In the genomic region with DNA sequence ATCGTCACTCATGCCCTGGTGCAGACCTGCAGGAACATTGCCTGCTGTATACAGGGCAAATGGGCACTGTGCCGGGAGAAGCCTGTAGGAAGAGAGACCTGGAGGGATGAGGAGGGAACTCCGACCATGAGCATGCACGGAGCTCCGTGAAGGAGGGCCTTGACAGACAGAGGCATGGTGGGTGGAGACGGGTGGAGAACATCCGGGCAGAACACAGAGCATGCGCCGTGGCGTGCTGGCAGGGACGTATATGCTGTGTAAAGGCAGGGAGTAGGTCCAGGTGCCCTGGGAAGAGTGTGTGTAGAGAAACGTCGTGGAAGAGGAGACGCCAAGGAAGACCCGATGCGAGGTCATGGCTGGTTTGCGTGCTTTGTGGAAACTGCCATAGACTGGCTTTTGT, we compare ENCODE assay signal across 34 cellular contexts.
"Had no signal": no experiment of that assay in that cellular context is flagged by ENCODE, and none has a peak within 500 bp of the region (broad histone marks: within the 10 kb centered on the region; RNA-seq: fewer than 3 reads in every experiment).

No MANE protein-coding gene starts in this region.

- H3K4me3 ChIP-seq: adrenal gland, body of pancreas, esophagus muscularis mucosa, gastrocnemius medialis had no signal

- DNase-seq: activated B cell treated with CpG ODN at 0.5 μM for 24 hours; activated CD4-positive, alpha-beta T cell treated with anti-CD3 and anti-CD28 coated beads for 48 hours; activated CD4-positive, alpha-beta T cell treated with anti-CD3 and anti-CD28 coated beads, Interleukin-2, amount 50 U/mL, for 1 hour; activated CD4-positive, alpha-beta T cell treated with anti-CD3 and anti-CD28 coated beads, Interleukin-2, amount 50 U/mL, for 48 hours; activated CD8-positive, alpha-beta memory T cell treated with anti-CD3 and anti-CD28 coated beads for 24 hours; activated CD8-positive, alpha-beta T cell treated with anti-CD3 and anti-CD28 coated beads for 36 hours; activated effector memory CD4-positive, alpha-beta T cell treated with anti-CD3 and anti-CD28 coated beads, Interleukin-2, amount 50 U/mL, for 16 hours; activated naive CD4-positive, alpha-beta T cell treated with anti-CD3 and anti-CD28 coated beads for 36 hours; activated naive CD8-positive, alpha-beta T cell treated with anti-CD3 and anti-CD28 coated beads for 36 hours; activated naive CD8-positive, alpha-beta T cell treated with anti-CD3 and anti-CD28 coated beads, Interleukin-2, amount 50 U/mL, for 24 hours; activated T-cell treated with anti-CD3 and anti-CD28 coated beads, Interleukin-2, amount 50 U/mL, for 1 hour; activated T-cell treated with anti-CD3 and anti-CD28 coated beads, Interleukin-2, amount 50 U/mL, for 48 hours; adrenal gland; amygdala; aorta; body of pancreas; caudate nucleus; cortex of kidney; dermis blood vessel endothelial cell; effector CD4-positive, alpha-beta T cell; effector memory CD8-positive, alpha-beta T cell; erythroblast; foreskin keratinocyte; gastrocnemius medialis; glutamatergic neuron; T-helper 17 cell; T1000; WERI-Rb-1 had no signal

- H3K27ac Mint-ChIP-seq: activated B cell treated with CpG ODN at 0.5 μM for 24 hours; activated CD8-positive, alpha-beta T cell treated with anti-CD3 and anti-CD28 coated beads for 36 hours; activated naive CD4-positive, alpha-beta T cell treated with anti-CD3 and anti-CD28 coated beads for 36 hours; activated naive CD4-positive, alpha-beta T cell treated with anti-CD3 and anti-CD28 coated beads, Interleukin-2, amount 50 U/mL, for 24 hours; activated naive CD8-positive, alpha-beta T cell treated with anti-CD3 and anti-CD28 coated beads for 36 hours; activated naive CD8-positive, alpha-beta T cell treated with anti-CD3 and anti-CD28 coated beads, Interleukin-2, amount 50 U/mL, for 24 hours; activated T-helper 1 cell treated with anti-CD3 and anti-CD28 coated beads, Interleukin-12 subunit alpha, Interleukin-12 subunit beta, Interleukin-2, Interleukin-4 antibody, amounts not matched to agents 30 ng/mL and 10 ng/mL and 1 ng/mL, durations not matched to agents 14 hours and 24 hours and 36 hours; activated T-helper 2 cell treated with anti-CD3 and anti-CD28 coated beads, Interferon-gamma antibody, Interleukin-2, Interleukin-4, amounts not matched to agents 10 μg/mL and 5 μg/mL and 100 μg/mL, durations not matched to agents 14 hours and 24 hours and 36 hours; T-helper 2 cell treated with Interferon-gamma antibody and Interleukin-4, amounts not matched to agents 5 μg/mL and 100 μg/mL, for 36 hours had no signal

- H3K4me1 Mint-ChIP-seq: activated B cell treated with CpG ODN at 0.5 μM for 24 hours; activated naive CD8-positive, alpha-beta T cell treated with anti-CD3 and anti-CD28 coated beads for 36 hours; activated naive CD8-positive, alpha-beta T cell treated with anti-CD3 and anti-CD28 coated beads, Interleukin-2, amount 50 U/mL, for 24 hours had no signal

- ATAC-seq: activated CD4-positive, CD25-positive, alpha-beta regulatory T cell treated with anti-CD3 and anti-CD28 coated beads, Interleukin-2, amount 50 U/mL, for 24 hours; activated CD8-positive, alpha-beta T cell treated with anti-CD3 and anti-CD28 coated beads for 36 hours; activated naive CD8-positive, alpha-beta T cell treated with anti-CD3 and anti-CD28 coated beads, Interleukin-2, amount 50 U/mL, for 24 hours; body of pancreas; effector memory CD8-positive, alpha-beta T cell; foreskin keratinocyte; gastrocnemius medialis; T-helper 17 cell had no signal

- H3K27me3 ChIP-seq: adrenal gland, body of pancreas, foreskin keratinocyte, gastrocnemius medialis had no signal

- H3K27ac ChIP-seq: adrenal gland, body of pancreas, esophagus muscularis mucosa, foreskin keratinocyte, gastrocnemius medialis, WERI-Rb-1 had no signal

- H3K27me3 Mint-ChIP-seq: activated B cell treated with CpG ODN at 0.5 μM for 24 hours; activated CD8-positive, alpha-beta T cell treated with anti-CD3 and anti-CD28 coated beads for 36 hours; activated naive CD4-positive, alpha-beta T cell treated with anti-CD3 and anti-CD28 coated beads, Interleukin-2, amount 50 U/mL, for 24 hours; activated naive CD8-positive, alpha-beta T cell treated with anti-CD3 and anti-CD28 coated beads for 36 hours; activated naive CD8-positive, alpha-beta T cell treated with anti-CD3 and anti-CD28 coated beads, Interleukin-2, amount 50 U/mL, for 24 hours; effector memory CD8-positive, alpha-beta T cell; T-helper 17 cell had no signal

- H3K36me3 ChIP-seq: adrenal gland, esophagus muscularis mucosa, gastrocnemius medialis, WERI-Rb-1 had no signal

- H3K9me3 Mint-ChIP-seq: activated B cell treated with CpG ODN at 0.5 μM for 24 hours; activated CD8-positive, alpha-beta T cell treated with anti-CD3 and anti-CD28 coated beads for 36 hours; activated naive CD4-positive, alpha-beta T cell treated with anti-CD3 and anti-CD28 coated beads for 36 hours; activated naive CD4-positive, alpha-beta T cell treated with anti-CD3 and anti-CD28 coated beads, Interleukin-2, amount 50 U/mL, for 24 hours; activated naive CD8-positive, alpha-beta T cell treated with anti-CD3 and anti-CD28 coated beads for 36 hours; activated naive CD8-positive, alpha-beta T cell treated with anti-CD3 and anti-CD28 coated beads, Interleukin-2, amount 50 U/mL, for 24 hours; activated T-helper 1 cell treated with anti-CD3 and anti-CD28 coated beads, Interleukin-12 subunit alpha, Interleukin-12 subunit beta, Interleukin-2, Interleukin-4 antibody, amounts not matched to agents 30 ng/mL and 10 ng/mL and 1 ng/mL, durations not matched to agents 14 hours and 24 hours and 36 hours; effector memory CD8-positive, alpha-beta T cell had no signal

- H3K4me3 Mint-ChIP-seq: activated B cell treated with CpG ODN at 0.5 μM for 24 hours; activated CD8-positive, alpha-beta T cell treated with anti-CD3 and anti-CD28 coated beads for 36 hours; activated naive CD4-positive, alpha-beta T cell treated with anti-CD3 and anti-CD28 coated beads for 36 hours; activated naive CD4-positive, alpha-beta T cell treated with anti-CD3 and anti-CD28 coated beads, Interleukin-2, amount 50 U/mL, for 24 hours; activated naive CD8-positive, alpha-beta T cell treated with anti-CD3 and anti-CD28 coated beads for 36 hours; activated naive CD8-positive, alpha-beta T cell treated with anti-CD3 and anti-CD28 coated beads, Interleukin-2, amount 50 U/mL, for 24 hours; activated T-helper 1 cell treated with anti-CD3 and anti-CD28 coated beads, Interleukin-12 subunit alpha, Interleukin-12 subunit beta, Interleukin-2, Interleukin-4 antibody, amounts not matched to agents 30 ng/mL and 10 ng/mL and 1 ng/mL, durations not matched to agents 14 hours and 24 hours and 36 hours; effector memory CD8-positive, alpha-beta T cell; T-helper 17 cell; T-helper 2 cell treated with Interferon-gamma antibody and Interleukin-4, amounts not matched to agents 5 μg/mL and 100 μg/mL, for 36 hours had no signal

- H3K4me1 ChIP-seq: adrenal gland, body of pancreas, esophagus muscularis mucosa, foreskin keratinocyte, gastrocnemius medialis had no signal

- H3K9me3 ChIP-seq: adrenal gland, esophagus muscularis mucosa, gastrocnemius medialis had no signal
